In genomic region chr1:9128161-9128519, GRCh38 we compare ENCODE assay signal across 8 cellular contexts. TPM values are rescaled to one million over a fixed set of nuclear protein-coding genes. Genes with fewer than 3 reads are reported as not detected.
DNase-seq lines count a peak whose midpoint lies in the region; ATAC-seq lines count a peak whose summit lies in the region.

No MANE protein-coding gene starts in this region.

- ATAC-seq in HG02623 (IDR thresholded peaks at IDR 0.05; ENCODE audit: unreplicated experiment), result no peak

- H3K9me3 Mint-ChIP-seq in CD8-positive, alpha-beta memory T cell, result no peaks in the 10 kb centered on the region
- no peaks in the 10 kb centered on the region for H3K9me3 Mint-ChIP-seq in dendritic cell treated with granulocyte-macrophage colony-stimulating factor and Interleukin-4, amounts not matched to agents 40 ng/mL and 50 ng/mL, for 4 days

- no peaks in the 10 kb centered on the region for H3K9me3 ChIP-seq in CD8-positive, alpha-beta memory T cell (ENCODE audit: low read length)
- no peaks in the 10 kb centered on the region for H3K9me3 ChIP-seq in HUES64 (ENCODE audit: insufficient read depth, low read depth, low read length)
- H3K9me3 ChIP-seq in muscle layer of duodenum (ENCODE audit: control insufficient read depth in 1 of 2, low read length in 2 of 2), result no peaks in the 10 kb centered on the region

- H3K27me3 Mint-ChIP-seq in CD8-positive, alpha-beta memory T cell, result no peaks in the 10 kb centered on the region
- H3K27me3 Mint-ChIP-seq in dendritic cell treated with granulocyte-macrophage colony-stimulating factor and Interleukin-4, amounts not matched to agents 40 ng/mL and 50 ng/mL, for 4 days, result peaks cover 38% of the 10 kb centered on the region

- peaks cover 18 to 41% (median 30%) of the 10 kb centered on the region in 3 donors for H3K4me1 Mint-ChIP-seq in CD8-positive, alpha-beta memory T cell
- H3K4me1 Mint-ChIP-seq in dendritic cell treated with granulocyte-macrophage colony-stimulating factor and Interleukin-4, amounts not matched to agents 40 ng/mL and 50 ng/mL, for 4 days (ENCODE audit: low read depth), result peaks cover 38% of the 10 kb centered on the region

- H3K4me3 ChIP-seq in CD8-positive, alpha-beta memory T cell (ENCODE audit: low read length), result peak overlapping the region; percentile 63
- H3K4me3 ChIP-seq in HUES64 (ENCODE audit: low read length), result peak overlapping the region; percentile 76
- H3K4me3 ChIP-seq in muscle layer of duodenum (ENCODE audit: low read depth in 1 of 2, low read length in 2 of 2), result peak overlapping the region; percentile 64 to 90

- intact Hi-C loops in dendritic cell treated with granulocyte-macrophage colony-stimulating factor and Interleukin-4, amounts not matched to agents 40 ng/mL and 50 ng/mL, for 4 days (cut with micrococcal nuclease), result loop anchor here (5.0 kb wide), 1 partner anchor 34 kb away; no protein-coding TSS in a partner anchor

- H3K27ac ChIP-seq in CD8-positive, alpha-beta memory T cell (ENCODE audit: low read depth, low read length), result no peak overlapping the region
- H3K27ac ChIP-seq in HUES64 (ENCODE audit: low read depth, low read length), result no peak overlapping the region
- no peak overlapping the region for H3K27ac ChIP-seq in muscle layer of duodenum (ENCODE audit: low read length)

- no peak overlapping the region for H3K9ac ChIP-seq in HUES64 (ENCODE audit: low read depth, low read length)

- H3K27ac Mint-ChIP-seq in CD8-positive, alpha-beta memory T cell, result peak overlapping the region in 6 of 8 donors; percentile 42 to 79 (median 58)
- H3K27ac Mint-ChIP-seq in dendritic cell treated with granulocyte-macrophage colony-stimulating factor and Interleukin-4, amounts not matched to agents 40 ng/mL and 50 ng/mL, for 4 days, result peak overlapping the region; percentile 81

- CTCF ChIA-PET in CD8-positive, alpha-beta memory T cell (lab: Charles Lee), result interaction anchor here (3.5 kb wide), 1 partner anchor 14 kb away, joined by 16 read pairs; no protein-coding TSS in a partner anchor

- 43% methylated on average over 16 of the region's 16 CpGs for WGBS in HUES64

- peak in 1 of 5 donors; percentile 16 for DNase-seq in CD8-positive, alpha-beta memory T cell
- DNase-seq in NCI-H510A (lab: John Stamatoyannopoulos, UW) (no peak), mesenteric fat pad (ENCODE audit: low spot score) (no peak), NCI-H1417 treated with DMSO at 0.1 percent for 48 hours (lab: John Stamatoyannopoulos, UW) (no peak)

- H3K36me3 Mint-ChIP-seq in CD8-positive, alpha-beta memory T cell, result peaks cover 0 to 2% (median 0%) of the 10 kb centered on the region in 3 donors
- H3K36me3 Mint-ChIP-seq in dendritic cell treated with granulocyte-macrophage colony-stimulating factor and Interleukin-4, amounts not matched to agents 40 ng/mL and 50 ng/mL, for 4 days (ENCODE audit: low read depth), result no peaks in the 10 kb centered on the region

- peak overlapping the region; percentile 71 to 91 (median 89) for H3K4me3 Mint-ChIP-seq in CD8-positive, alpha-beta memory T cell
- peak overlapping the region; percentile 81 for H3K4me3 Mint-ChIP-seq in dendritic cell treated with granulocyte-macrophage colony-stimulating factor and Interleukin-4, amounts not matched to agents 40 ng/mL and 50 ng/mL, for 4 days

- H3K4me1 ChIP-seq in CD8-positive, alpha-beta memory T cell (ENCODE audit: insufficient read depth, low read length), result peaks cover 18% of the 10 kb centered on the region
- no peaks in the 10 kb centered on the region for H3K4me1 ChIP-seq in HUES64 (ENCODE audit: insufficient read depth, low read length)
- H3K4me1 ChIP-seq in muscle layer of duodenum (ENCODE audit: control insufficient read depth in 1 of 2, insufficient read depth in 2 of 2, low read length in 2 of 2), result peaks cover 0 to 21% of the 10 kb centered on the region in 2 donors

- POLR2A ChIA-PET in CD8-positive, alpha-beta memory T cell (lab: Charles Lee), result interaction anchor here (0.5 kb wide), 1 partner anchor 14 kb away, joined by 4 read pairs; no protein-coding TSS in a partner anchor

- H3K27me3 ChIP-seq in CD8-positive, alpha-beta memory T cell (ENCODE audit: insufficient read depth, low read length, poor library complexity, severe bottlenecking), result no peaks in the 10 kb centered on the region
- H3K27me3 ChIP-seq in HUES64 (ENCODE audit: insufficient read depth, low read length) (peaks cover 18% of the 10 kb centered on the region), muscle layer of duodenum (ENCODE audit: low read depth, low read length) (no peaks in the 10 kb centered on the region)

- H3K36me3 ChIP-seq in CD8-positive, alpha-beta memory T cell (ENCODE audit: insufficient read depth, low read length), result no peaks in the 10 kb centered on the region
- H3K36me3 ChIP-seq in HUES64 (ENCODE audit: insufficient read depth, low read length), result no peaks in the 10 kb centered on the region
- H3K36me3 ChIP-seq in muscle layer of duodenum (ENCODE audit: control insufficient read depth in 1 of 2, insufficient read depth in 2 of 2, low read length in 2 of 2), result no peaks in the 10 kb centered on the region

RNA-seq across cellular contexts. Expression of gene GPR157, which starts 0.8 kb away (rescaled TPM):
- 1 to 10 TPM; 3.1 to 4.7 TPM for total RNA-seq in CD8-positive, alpha-beta memory T cell
- polyA plus RNA-seq in CD8-positive, alpha-beta memory T cell, result 3.0 TPM
- 0.95 TPM for polyA plus RNA-seq in HUES64 (2013, experiment 1 of 2)
- 1.3 TPM for polyA plus RNA-seq in HUES64 (2013, experiment 2 of 2)
- 15.5 TPM for total RNA-seq in mesenteric fat pad

RNA-seq across cellular contexts. Expression of gene SLC2A5, which starts 58.7 kb away (rescaled TPM):
- total RNA-seq in CD8-positive, alpha-beta memory T cell, result not detected
- polyA plus RNA-seq in CD8-positive, alpha-beta memory T cell, result not detected
- not detected for polyA plus RNA-seq in HUES64 (2013, experiment 1 of 2)
- 0.38 TPM for polyA plus RNA-seq in HUES64 (2013, experiment 2 of 2)
- total RNA-seq in mesenteric fat pad, result 12.9 TPM

Comparison
In these comparisons a context has a peak if more than half of its experiments do, and no peak if none do; other contexts are left out.
1. RNA of gene SLC2A5, which starts 58.7 kb away (total RNA-seq): 12.9 TPM in mesenteric fat pad (single experiment); not detected in CD8-positive, alpha-beta memory T cell; every median in the first group is over 10 times any median in the second.
2. Peak in every context shown above with its lines, with median percentiles within 50 percentile points of each other: H3K4me3 ChIP-seq.